In genomic region chr1:27634166-27634981, GRCh38 we compare ENCODE assay signal across 1 cellular context.
TF ChIP-seq lines count a peak whose summit lies in the region.

No MANE protein-coding gene starts in this region.

TF ChIP-seq in GM12878, 131 proteins besides CTCF, POLR2A, EP300 and RAD21 (continued from another document and continues in another):
- TF ChIP-seq USF1 (IDR thresholded peaks at IDR 0.05; ENCODE audit: borderline replicate concordance, extremely low read length, insufficient read depth, low read depth, low read length) (no peak), GABPA (IDR thresholded peaks at IDR 0.05; ENCODE audit: low read depth) (no peak), NFXL1 (IDR thresholded peaks at IDR 0.05; ENCODE audit: borderline replicate concordance) (no peak), YBX1 (IDR thresholded peaks at IDR 0.05) (0 out of 2 replicates have a peak, but pooled peaks have one; percentile 33), MAX (IDR thresholded peaks at IDR 0.05; ENCODE audit: low read depth, low read length) (no peak), CHD1 (IDR thresholded peaks at IDR 0.05; ENCODE audit: low read depth, low read length) (no peak), ZBTB40 (IDR thresholded peaks at IDR 0.05; ENCODE audit: borderline replicate concordance) (no peak; the same call in 1 of the 2 replicates), ETV6 (conservative IDR thresholded peaks at IDR 0.05 in 1 of 2, IDR thresholded peaks at IDR 0.05 in 1 of 2; ENCODE audit: borderline replicate concordance in 1 of 2, low read depth in 1 of 2) (peak in 1 of 2 experiments; percentile 32; a peak in 1 of 4 replicates), CREB1 (IDR thresholded peaks at IDR 0.05; ENCODE audit: low read depth) (no peak), KAT2A (conservative IDR thresholded peaks at IDR 0.05; ENCODE audit: control insufficient read depth, low read depth, low read length) (no peak), ZNF687 (IDR thresholded peaks at IDR 0.05) (peak; percentile 70; the same call in 1 of the 2 replicates), IRF5 (IDR thresholded peaks at IDR 0.05; ENCODE audit: borderline replicate concordance) (peak; percentile 60; the same call in 1 of the 2 replicates), ZNF274 (IDR thresholded peaks at IDR 0.05; ENCODE audit: insufficient read depth, insufficient read length) (no peak), ZNF207 (IDR thresholded peaks at IDR 0.05; ENCODE audit: borderline replicate concordance) (no peak), HDAC2 (IDR thresholded peaks at IDR 0.05) (no peak), RUNX3 (IDR thresholded peaks at IDR 0.05; ENCODE audit: low read length) (no peak), BMI1 (IDR thresholded peaks at IDR 0.05; ENCODE audit: borderline replicate concordance) (no peak), PBX3 (IDR thresholded peaks at IDR 0.05; ENCODE audit: insufficient replicate concordance, low read depth, low read length) (no peak), SKIL (IDR thresholded peaks at IDR 0.05; ENCODE audit: low read depth, poor library complexity, severe bottlenecking) (no peak), CHD4 (IDR thresholded peaks at IDR 0.05) (no peak), NR2C1 (IDR thresholded peaks at IDR 0.05) (no peak), CEBPZ (IDR thresholded peaks at IDR 0.05; ENCODE audit: low read depth, low read length) (no peak), MTA2 (IDR thresholded peaks at IDR 0.05; ENCODE audit: low read depth) (peak; percentile 49), ZNF217 (IDR thresholded peaks at IDR 0.05) (0 out of 2 replicates have a peak, but pooled peaks have one; percentile 45), NFIC (IDR thresholded peaks at IDR 0.05; ENCODE audit: low read depth, low read length) (no peak), IRF4 (IDR thresholded peaks at IDR 0.05; ENCODE audit: low read depth, low read length) (no peak), PML (IDR thresholded peaks at IDR 0.05; ENCODE audit: low read length) (no peak), ZBED1 (IDR thresholded peaks at IDR 0.05; ENCODE audit: borderline replicate concordance) (no peak), ZNF622 (IDR thresholded peaks at IDR 0.05) (no peak), HDAC6 (IDR thresholded peaks at IDR 0.05; ENCODE audit: unreplicated experiment) (no peak), WRNIP1 (IDR thresholded peaks at IDR 0.05; ENCODE audit: borderline replicate concordance, low read depth, low read length) (no peak), SMARCA5 (IDR thresholded peaks at IDR 0.05) (no peak), LARP7 (IDR thresholded peaks at IDR 0.05) (peak; percentile 81), POU2F2 (IDR thresholded peaks at IDR 0.05; ENCODE audit: borderline replicate concordance, low read depth, low read length) (peak; percentile 53; the same call in 1 of the 3 replicates), CBX3 (IDR thresholded peaks at IDR 0.05; ENCODE audit: borderline replicate concordance, low read depth) (no peak), BCL3 (IDR thresholded peaks at IDR 0.05; ENCODE audit: borderline replicate concordance, insufficient read depth, low read depth, low read length, poor library complexity, severe bottlenecking) (peak; percentile 93), SUZ12 (IDR thresholded peaks at IDR 0.05; ENCODE audit: unreplicated experiment) (no peak), TBL1XR1 (IDR thresholded peaks at IDR 0.05; ENCODE audit: low read depth, low read length) (peak; percentile 66), MYB (IDR thresholded peaks at IDR 0.05; ENCODE audit: borderline replicate concordance, low read depth, low read length) (no peak), NBN (IDR thresholded peaks at IDR 0.05) (peak; percentile 84), TARDBP (IDR thresholded peaks at IDR 0.05; ENCODE audit: borderline replicate concordance) (no peak), DPF2 (IDR thresholded peaks at IDR 0.05) (peak; percentile 95), MLLT1 (IDR thresholded peaks at IDR 0.05) (peak; percentile 95)
